18 cellular contexts compared by ENCODE assay signal in the genomic region with DNA sequence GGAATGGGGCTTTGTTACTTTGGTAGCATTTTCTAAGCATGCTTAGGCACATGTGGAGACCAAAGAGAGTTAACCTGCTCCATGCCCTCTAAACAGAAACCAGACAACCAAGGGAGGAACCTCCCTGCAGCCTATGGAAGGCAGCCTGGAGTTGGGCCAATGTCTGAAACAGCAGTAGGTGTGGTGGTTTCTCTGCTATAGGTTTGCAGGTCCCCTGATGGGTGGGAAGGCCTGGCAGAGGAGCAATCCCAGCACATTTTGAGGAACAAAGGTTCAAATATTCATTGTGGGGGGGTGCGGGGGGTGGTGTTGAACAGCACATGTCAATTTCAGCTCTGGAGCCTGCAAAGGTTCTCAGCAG.
"Had no signal": no experiment of that assay in that cellular context is flagged by ENCODE, and none has a peak within 500 bp of the region (broad histone marks: within the 10 kb centered on the region; RNA-seq: fewer than 3 reads in every experiment).

No MANE protein-coding gene starts in this region.

- H3K27me3 ChIP-seq: cardiac muscle cell, tibial nerve had no signal

- H3K4me3 Mint-ChIP-seq: activated CD4-positive, alpha-beta memory T cell treated with anti-CD3 and anti-CD28 coated beads, Interleukin-2, amount 10 ng/mL, durations not matched to agents 7 days and 5 days; activated naive CD8-positive, alpha-beta T cell; activated T-cell treated with anti-CD3 and anti-CD28 coated beads, Interleukin-2, amount 50 U/mL, for 4 hours; effector memory CD8-positive, alpha-beta T cell; natural killer cell had no signal

- H3K36me3 Mint-ChIP-seq: activated naive CD8-positive, alpha-beta T cell; natural killer cell had no signal

- H3K36me3 ChIP-seq: cardiac muscle cell, lower lobe of right lung, tibial nerve had no signal

- H3K9me3 Mint-ChIP-seq: activated CD4-positive, alpha-beta memory T cell treated with anti-CD3 and anti-CD28 coated beads, Interleukin-2, amount 10 ng/mL, durations not matched to agents 7 days and 5 days; activated T-cell treated with anti-CD3 and anti-CD28 coated beads, Interleukin-2, amount 50 U/mL, for 4 hours; effector memory CD8-positive, alpha-beta T cell; natural killer cell had no signal

- H3K27ac ChIP-seq: cardiac muscle cell, lower lobe of right lung, tibial nerve had no signal

- H3K4me3 ChIP-seq: cardiac muscle cell, lower lobe of right lung, tibial nerve had no signal

- ATAC-seq: activated T-cell treated with anti-CD3 and anti-CD28 coated beads, Interleukin-2, amount 50 U/mL, for 4 hours; effector memory CD8-positive, alpha-beta T cell; lower lobe of right lung; natural killer cell had no signal

- H3K27ac Mint-ChIP-seq: activated CD4-positive, alpha-beta memory T cell treated with anti-CD3 and anti-CD28 coated beads, Interleukin-2, amount 10 ng/mL, durations not matched to agents 7 days and 5 days; activated naive CD8-positive, alpha-beta T cell; effector memory CD8-positive, alpha-beta T cell; natural killer cell had no signal

- DNase-seq: activated CD4-positive, alpha-beta memory T cell treated with anti-CD3 and anti-CD28 coated beads, Interleukin-2, amount 10 ng/mL, durations not matched to agents 7 days and 5 days; activated CD4-positive, CD25-positive, alpha-beta regulatory T cell; activated gamma-delta T cell; activated T-cell treated with anti-CD3 and anti-CD28 coated beads, Interleukin-2, amount 50 U/mL, for 4 hours; amniotic stem cell; effector memory CD8-positive, alpha-beta T cell; hypothalamus; islet precursor cell; lower lobe of right lung; natural killer cell; posterior cingulate gyrus; stimulated activated CD8-positive, alpha-beta memory T cell treated with anti-CD3 and anti-CD28 coated beads, Interleukin-4, amount 100 ng/mL, for 48 hours; stimulated activated naive CD4-positive, alpha-beta T cell treated with Interleukin-2 at 50 U/mL for 16 hours; substantia nigra; T1000 had no signal

- H3K9me3 ChIP-seq: lower lobe of right lung, tibial nerve had no signal

- H3K4me1 Mint-ChIP-seq: activated CD4-positive, alpha-beta memory T cell treated with anti-CD3 and anti-CD28 coated beads, Interleukin-2, amount 10 ng/mL, durations not matched to agents 7 days and 5 days; natural killer cell had no signal

- H3K4me1 ChIP-seq: lower lobe of right lung had no signal
